In the genomic region with DNA sequence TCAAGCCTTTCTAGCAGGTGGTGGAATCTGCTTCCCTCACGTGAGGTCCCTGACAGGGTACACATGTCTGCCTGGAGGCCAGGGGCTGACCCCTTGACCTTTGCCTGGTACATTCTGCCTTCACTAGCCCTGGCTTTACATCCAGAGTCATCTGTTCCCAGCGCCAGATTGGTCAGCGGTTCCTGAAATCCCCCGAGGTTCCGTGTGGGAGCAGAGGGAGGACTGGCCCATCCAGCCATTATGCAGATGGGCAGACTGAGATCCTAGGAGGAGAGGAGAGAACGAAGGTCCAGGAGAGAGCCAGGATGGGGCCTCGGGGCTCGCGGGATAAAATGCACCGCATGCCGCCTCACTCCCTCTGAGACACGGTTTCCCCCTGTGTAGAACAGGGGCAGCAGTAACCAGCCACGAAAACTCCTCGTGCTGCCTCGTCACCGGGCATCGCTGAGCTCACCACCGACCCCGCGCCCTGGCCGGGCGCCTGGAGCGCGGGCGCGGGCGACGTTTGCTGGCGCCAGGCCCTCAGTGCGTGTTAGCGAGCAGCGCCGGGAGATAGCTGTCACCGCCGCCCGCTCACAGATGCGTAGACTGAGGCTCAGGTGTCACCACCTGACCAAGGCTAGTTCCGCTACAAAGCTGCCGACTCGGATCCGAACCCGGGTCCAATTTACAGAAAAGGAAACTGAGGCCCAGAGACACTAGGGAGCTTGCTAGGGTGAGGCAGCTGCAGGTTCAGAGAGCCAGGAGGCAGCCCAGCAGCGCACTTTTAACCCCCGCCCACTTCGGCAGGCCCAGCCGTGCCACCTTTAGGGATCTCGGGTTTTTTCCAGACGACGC, we compare ENCODE assay signal across 8 cellular contexts. TPM values are rescaled to one million over a fixed set of nuclear protein-coding genes. Genes with fewer than 3 reads are reported as not detected.
DNase-seq lines count a peak whose midpoint lies in the region; ATAC-seq and TF ChIP-seq lines count a peak whose summit lies in the region.

No MANE protein-coding gene starts in this region.

- H2AFZ ChIP-seq in trophoblast cell (ENCODE audit: insufficient read depth, low read length, poor library complexity) = peak overlapping the region; percentile 55

- peak; percentile 2 for ATAC-seq in HG02938 (IDR thresholded peaks at IDR 0.05; ENCODE audit: unreplicated experiment)
- peak; percentile 1 for ATAC-seq in T-helper 17 cell
- ATAC-seq in GM18858 (IDR thresholded peaks at IDR 0.05; ENCODE audit: unreplicated experiment) = no peak

- peak overlapping the region; percentile 80 for H3K4me2 ChIP-seq in trophoblast cell (ENCODE audit: low read length)

- CTCF ChIA-PET in activated CD4-positive, alpha-beta T cell treated with anti-CD3 and anti-CD28 coated beads, Interleukin-2, amount 10 ng/mL, durations not matched to agents 7 days and 5 days (lab: Charles Lee) = interaction anchor here (0.8 kb wide), 1 partner anchor 8 kb away, joined by 3 read pairs; no protein-coding TSS in a partner anchor
- CTCF ChIA-PET in GM10248 (lab: Yijun Ruan, JAX) = interaction anchor here (0.9 kb wide), 1 partner anchor 229 kb away, joined by 5 read pairs; no protein-coding TSS in a partner anchor

- H3K9me3 ChIP-seq in T-helper 17 cell (ENCODE audit: control insufficient read depth, low read length, poor library complexity, severe bottlenecking) = no peaks in the 10 kb centered on the region
- H3K9me3 ChIP-seq in trophoblast cell (ENCODE audit: insufficient read depth, low read depth, low read length) = no peaks in the 10 kb centered on the region

- peak overlapping the region; percentile 93 for H3K27ac Mint-ChIP-seq in activated CD4-positive, alpha-beta T cell treated with anti-CD3 and anti-CD28 coated beads, Interleukin-2, amount 10 ng/mL, durations not matched to agents 7 days and 5 days
- H3K27ac Mint-ChIP-seq in T-helper 17 cell = peak overlapping the region; percentile 97

- peaks cover 9% of the 10 kb centered on the region for H3K36me3 Mint-ChIP-seq in activated CD4-positive, alpha-beta T cell treated with anti-CD3 and anti-CD28 coated beads, Interleukin-2, amount 10 ng/mL, durations not matched to agents 7 days and 5 days (ENCODE audit: low read depth)
- H3K36me3 Mint-ChIP-seq in T-helper 17 cell (ENCODE audit: low read depth) = no peaks in the 10 kb centered on the region

- H2BK12ac ChIP-seq in trophoblast cell (ENCODE audit: low read length) = no peak overlapping the region

- no peak for DNase-seq in activated CD4-positive, alpha-beta T cell treated with anti-CD3 and anti-CD28 coated beads, Interleukin-2, amount 10 ng/mL, durations not matched to agents 7 days and 5 days
- no peak for DNase-seq in activated CD4-positive, alpha-beta T cell treated with anti-CD3 and anti-CD28 coated beads, Interleukin-2, amount 50 U/mL, for 1 hour
- DNase-seq in T-helper 17 cell (no peak), fibroblast of the aortic adventitia (ENCODE audit: low read depth) (peak; percentile 32), trophoblast cell (peak; percentile 60 to 68), GM10248 (ENCODE audit: extremely low spot score) (no peak)

- H3K9me3 Mint-ChIP-seq in activated CD4-positive, alpha-beta T cell treated with anti-CD3 and anti-CD28 coated beads, Interleukin-2, amount 10 ng/mL, durations not matched to agents 7 days and 5 days = no peaks in the 10 kb centered on the region

- H4K8ac ChIP-seq in trophoblast cell (ENCODE audit: low read depth, low read length) = no peak overlapping the region

- peaks cover 61% of the 10 kb centered on the region for H3K4me1 Mint-ChIP-seq in activated CD4-positive, alpha-beta T cell treated with anti-CD3 and anti-CD28 coated beads, Interleukin-2, amount 10 ng/mL, durations not matched to agents 7 days and 5 days
- H3K4me1 Mint-ChIP-seq in T-helper 17 cell = peaks cover 65% of the 10 kb centered on the region

- no peak overlapping the region for H3K4ac ChIP-seq in trophoblast cell (ENCODE audit: low read depth, low read length)

- H3K27me3 ChIP-seq in trophoblast cell (ENCODE audit: insufficient read depth, low read length) = no peaks in the 10 kb centered on the region

- peak overlapping the region; percentile 97 for H3K4me3 Mint-ChIP-seq in activated CD4-positive, alpha-beta T cell treated with anti-CD3 and anti-CD28 coated beads, Interleukin-2, amount 10 ng/mL, durations not matched to agents 7 days and 5 days
- peak overlapping the region; percentile 96 for H3K4me3 Mint-ChIP-seq in T-helper 17 cell

- POLR2A ChIA-PET in activated CD4-positive, alpha-beta T cell treated with anti-CD3 and anti-CD28 coated beads, Interleukin-2, amount 10 ng/mL, durations not matched to agents 7 days and 5 days (lab: Charles Lee) = no interaction called here
- POLR2A ChIA-PET in GM10248 (lab: Yijun Ruan, JAX) = no interaction called here

- no peak overlapping the region for H2AK5ac ChIP-seq in trophoblast cell (ENCODE audit: low read length)

- H2BK5ac ChIP-seq in trophoblast cell (ENCODE audit: low read depth, low read length, poor library complexity) = no peak overlapping the region

- H3K14ac ChIP-seq in trophoblast cell (ENCODE audit: low read length) = no peak overlapping the region

- H3K9ac ChIP-seq in trophoblast cell (ENCODE audit: low read length) = no peak overlapping the region

- H3K4me3 ChIP-seq in fibroblast of the aortic adventitia (ENCODE audit: low read depth, low read length) (peak overlapping the region; percentile 57), trophoblast cell (ENCODE audit: low read depth, low read length) (peak overlapping the region; percentile 64)

- H3K79me1 ChIP-seq in trophoblast cell (ENCODE audit: low read length) = peaks cover 9% of the 10 kb centered on the region

- H3K36me3 ChIP-seq in trophoblast cell (ENCODE audit: control insufficient read depth in 1 of 2, insufficient read depth in 2 of 2, low read length in 2 of 2) = peaks cover 0 to 4% of the 10 kb centered on the region in 2 experiments

- H3K23ac ChIP-seq in trophoblast cell (ENCODE audit: low read length) = no peak overlapping the region

- no peak overlapping the region for H4K91ac ChIP-seq in trophoblast cell (ENCODE audit: low read depth, low read length)

- no peaks in the 10 kb centered on the region for H3K27me3 Mint-ChIP-seq in activated CD4-positive, alpha-beta T cell treated with anti-CD3 and anti-CD28 coated beads, Interleukin-2, amount 10 ng/mL, durations not matched to agents 7 days and 5 days
- no peaks in the 10 kb centered on the region for H3K27me3 Mint-ChIP-seq in T-helper 17 cell

- no peak overlapping the region for H4K12ac ChIP-seq in trophoblast cell (ENCODE audit: low read depth, low read length)

- no peak overlapping the region for H2BK120ac ChIP-seq in trophoblast cell (ENCODE audit: insufficient read depth, low read length, poor library complexity)

- no peak overlapping the region for H3K18ac ChIP-seq in trophoblast cell (ENCODE audit: low read length)

- TF ChIP-seq CTCF in fibroblast of the aortic adventitia (IDR thresholded peaks at IDR 0.05; ENCODE audit: insufficient read depth, low read length) (no peak), GM10248 (IDR thresholded peaks at IDR 0.05; ENCODE audit: control extremely low read depth, extremely low read depth, low read depth, missing control alignments) (no peak)

- H3K27ac ChIP-seq in trophoblast cell (ENCODE audit: low read depth, low read length) = no peak overlapping the region

- peaks cover 13% of the 10 kb centered on the region for H3K79me2 ChIP-seq in trophoblast cell (ENCODE audit: control insufficient read depth, insufficient read depth, low read length, poor library complexity)

- peaks cover 21 to 33% of the 10 kb centered on the region in 2 experiments for H3K4me1 ChIP-seq in trophoblast cell (ENCODE audit: control insufficient read depth in 1 of 2, insufficient read depth in 2 of 2, low read length in 2 of 2)

- no CpG with 5 or more reads among the region's 49 CpGs for WGBS in trophoblast cell (ENCODE audit: extremely low coverage, insufficient coverage, insufficient read length)

RNA-seq across cellular contexts. Expression of gene MAP2K3, which starts 0.8 kb away (rescaled TPM):
- total RNA-seq in activated CD4-positive, alpha-beta T cell treated with anti-CD3 and anti-CD28 coated beads, Interleukin-2, amount 10 ng/mL, durations not matched to agents 7 days and 5 days = 10 to 100 TPM; 41.7 to 52.8 TPM
- total RNA-seq in T-helper 17 cell (10 to 100 TPM; 61.2 to 73.0 TPM), fibroblast of the aortic adventitia (ENCODE audit: low replicate concordance) (22.9 and 24.5 TPM in 2 replicates)
- polyA plus RNA-seq in trophoblast cell (2013) = 23.0 and 23.8 TPM in 2 replicates

RNA-seq across cellular contexts. Expression of gene NATD1, which starts 30.5 kb away (rescaled TPM):
- total RNA-seq in activated CD4-positive, alpha-beta T cell treated with anti-CD3 and anti-CD28 coated beads, Interleukin-2, amount 10 ng/mL, durations not matched to agents 7 days and 5 days = 1 to 10 TPM; 3.0 to 3.2 TPM
- total RNA-seq in T-helper 17 cell (1 to 10 TPM; 4.9 to 8.4 TPM), fibroblast of the aortic adventitia (ENCODE audit: low replicate concordance) (3.1 and 4.4 TPM in 2 replicates)
- 30.2 and 32.0 TPM in 2 replicates for polyA plus RNA-seq in trophoblast cell (2013)

Comparison
In these comparisons a context has a peak if more than half of its experiments do, and no peak if none do; other contexts are left out.
1. DNase-seq: peak in fibroblast of the aortic adventitia (single experiment) and trophoblast cell (2 of 2); none in activated CD4-positive, alpha-beta T cell treated with anti-CD3 and anti-CD28 coated beads, Interleukin-2, amount 10 ng/mL, durations not matched to agents 7 days and 5 days (single experiment), activated CD4-positive, alpha-beta T cell treated with anti-CD3 and anti-CD28 coated beads, Interleukin-2, amount 50 U/mL, for 1 hour (single experiment), T-helper 17 cell (0 of 3) and GM10248 (single experiment).